21 cellular contexts compared by ENCODE assay signal in genomic region chr10:130233426-130233825, GRCh38.
"Had no signal": no experiment of that assay in that cellular context is flagged by ENCODE, and none has a peak within 500 bp of the region (broad histone marks: within the 10 kb centered on the region; RNA-seq: fewer than 3 reads in every experiment).

No MANE protein-coding gene starts in this region.

- DNase-seq: effector memory CD8-positive, alpha-beta T cell; foreskin keratinocyte; immature natural killer cell; kidney; left cardiac atrium; mammary epithelial cell; mucosa of descending colon; natural killer cell; ovary; right cardiac atrium; stimulated activated CD4-positive, alpha-beta T cell treated with anti-CD3 and anti-CD28 coated beads, Interleukin-4, amount 100 ng/mL, for 1 hour; stimulated activated CD8-positive, alpha-beta memory T cell treated with anti-CD3 and anti-CD28 coated beads, Interleukin-4, amount 100 ng/mL, for 48 hours; transverse colon; uterus had no signal

- H3K4me1 ChIP-seq: foreskin keratinocyte, transverse colon, uterus had no signal

- H3K9me3 ChIP-seq: mucosa of descending colon, thoracic aorta, uterus had no signal

- H3K4me3 Mint-ChIP-seq: dendritic cell treated with granulocyte-macrophage colony-stimulating factor and Interleukin-4, amounts not matched to agents 40 ng/mL and 50 ng/mL, for 4 days; effector memory CD8-positive, alpha-beta T cell; immature natural killer cell; natural killer cell; neural crest cell; stimulated activated memory B cell treated with anti-CD40 and anti-IgM and Interleukin-4, amounts not matched to agents 10 μg/mL and 1 μg/mL and 100 μg/mL, for 72 hours; stimulated activated naive CD8-positive, alpha-beta T cell treated with anti-CD3 and anti-CD28 coated beads, Interleukin-15, Interleukin-2, amounts not matched to agents 100 ng/mL and 50 ng/mL, for 24 hours had no signal

- H3K27me3 Mint-ChIP-seq: effector memory CD8-positive, alpha-beta T cell; progenitor cell of endocrine pancreas; stimulated activated memory B cell treated with anti-CD40 and anti-IgM and Interleukin-4, amounts not matched to agents 10 μg/mL and 1 μg/mL and 100 μg/mL, for 72 hours; stimulated activated naive CD8-positive, alpha-beta T cell treated with anti-CD3 and anti-CD28 coated beads, Interleukin-15, Interleukin-2, amounts not matched to agents 100 ng/mL and 50 ng/mL, for 24 hours had no signal

- ATAC-seq: effector memory CD8-positive, alpha-beta T cell; foreskin keratinocyte; left cardiac atrium; mucosa of descending colon; natural killer cell; right cardiac atrium; stimulated activated memory B cell treated with anti-CD40 and anti-IgM and Interleukin-4, amounts not matched to agents 10 μg/mL and 1 μg/mL and 100 μg/mL, for 72 hours had no signal

- H3K36me3 ChIP-seq: ovary, thoracic aorta, transverse colon, uterus had no signal

- FAIRE-seq: kidney had no signal

- H3K27ac Mint-ChIP-seq: dendritic cell treated with granulocyte-macrophage colony-stimulating factor and Interleukin-4, amounts not matched to agents 40 ng/mL and 50 ng/mL, for 4 days; effector memory CD8-positive, alpha-beta T cell; immature natural killer cell; natural killer cell; progenitor cell of endocrine pancreas; stimulated activated memory B cell treated with anti-CD40 and anti-IgM and Interleukin-4, amounts not matched to agents 10 μg/mL and 1 μg/mL and 100 μg/mL, for 72 hours; stimulated activated naive CD8-positive, alpha-beta T cell treated with anti-CD3 and anti-CD28 coated beads, Interleukin-15, Interleukin-2, amounts not matched to agents 100 ng/mL and 50 ng/mL, for 24 hours had no signal

- H3K27me3 ChIP-seq: foreskin keratinocyte, ovary, transverse colon, uterus had no signal

- H3K9me3 Mint-ChIP-seq: dendritic cell treated with granulocyte-macrophage colony-stimulating factor and Interleukin-4, amounts not matched to agents 40 ng/mL and 50 ng/mL, for 4 days; immature natural killer cell; natural killer cell; stimulated activated memory B cell treated with anti-CD40 and anti-IgM and Interleukin-4, amounts not matched to agents 10 μg/mL and 1 μg/mL and 100 μg/mL, for 72 hours; stimulated activated naive CD8-positive, alpha-beta T cell treated with anti-CD3 and anti-CD28 coated beads, Interleukin-15, Interleukin-2, amounts not matched to agents 100 ng/mL and 50 ng/mL, for 24 hours had no signal

- H3K27ac ChIP-seq: foreskin keratinocyte, ovary, thoracic aorta, transverse colon, uterus had no signal

- H3K36me3 Mint-ChIP-seq: immature natural killer cell; natural killer cell; stimulated activated memory B cell treated with anti-CD40 and anti-IgM and Interleukin-4, amounts not matched to agents 10 μg/mL and 1 μg/mL and 100 μg/mL, for 72 hours had no signal

- H3K4me3 ChIP-seq: mucosa of descending colon, ovary, smooth muscle cell, thoracic aorta, transverse colon, uterus had no signal

- H3K4me1 Mint-ChIP-seq: immature natural killer cell; natural killer cell; neural crest cell; stimulated activated memory B cell treated with anti-CD40 and anti-IgM and Interleukin-4, amounts not matched to agents 10 μg/mL and 1 μg/mL and 100 μg/mL, for 72 hours had no signal
